Comparison of ENCODE assay signal across 8 cellular contexts in genomic region chr20:49541733-49542513, GRCh38. TPM values are rescaled to one million over a fixed set of nuclear protein-coding genes. Genes with fewer than 3 reads are reported as not detected.
DNase-seq lines count a peak whose midpoint lies in the region; ATAC-seq and TF ChIP-seq lines count a peak whose summit lies in the region.

No MANE protein-coding gene starts in this region.

- no peaks in the 10 kb centered on the region for H3K36me3 Mint-ChIP-seq in natural killer cell
- H3K36me3 Mint-ChIP-seq in stimulated activated naive CD8-positive, alpha-beta T cell treated with anti-CD3 and anti-CD28 coated beads, Interleukin-15, Interleukin-2, amounts not matched to agents 100 ng/mL and 50 ng/mL, for 24 hours (ENCODE audit: low read depth): peaks cover 15% of the 10 kb centered on the region

- no peaks in the 10 kb centered on the region for H3K27me3 ChIP-seq in NT2/D1 (ENCODE audit: insufficient read depth, insufficient read length)

- DNase-seq in COLO668 (lab: John Stamatoyannopoulos, UW; ENCODE audit: unreplicated experiment) (peak; percentile 83), HuH-7.5 (ENCODE audit: low spot score) (peak; percentile 77), NT2/D1 (ENCODE audit: low read depth, low spot score) (peak; percentile 86), natural killer cell (peak; percentile 47)
- peak; percentile 32 for DNase-seq in activated CD8-positive, alpha-beta memory T cell treated with anti-CD3 and anti-CD28 coated beads, Interleukin-2, amount 50 U/mL, for 24 hours (ENCODE audit: extremely low read depth)

- peak; percentile 73 for ATAC-seq in esophagus mucosa
- peak; percentile 55 to 79 (median 73) for ATAC-seq in natural killer cell
- no peak for ATAC-seq in HG03175 (IDR thresholded peaks at IDR 0.05; ENCODE audit: unreplicated experiment)

- H3K9ac ChIP-seq in NT2/D1 (ENCODE audit: insufficient read length, low read depth): no peak overlapping the region

- no peak overlapping the region for H3K4me3 Mint-ChIP-seq in natural killer cell
- peak overlapping the region; percentile 43 for H3K4me3 Mint-ChIP-seq in stimulated activated naive CD8-positive, alpha-beta T cell treated with anti-CD3 and anti-CD28 coated beads, Interleukin-15, Interleukin-2, amounts not matched to agents 100 ng/mL and 50 ng/mL, for 24 hours

- peaks cover 0 to 3% of the 10 kb centered on the region in 2 donors for H3K9me3 Mint-ChIP-seq in natural killer cell
- peaks cover 5% of the 10 kb centered on the region for H3K9me3 Mint-ChIP-seq in stimulated activated naive CD8-positive, alpha-beta T cell treated with anti-CD3 and anti-CD28 coated beads, Interleukin-15, Interleukin-2, amounts not matched to agents 100 ng/mL and 50 ng/mL, for 24 hours

- peaks cover 0 to 10% of the 10 kb centered on the region in 2 donors for H3K27me3 Mint-ChIP-seq in natural killer cell (ENCODE audit: low read depth in 2 of 2)
- peaks cover 17% of the 10 kb centered on the region for H3K27me3 Mint-ChIP-seq in stimulated activated naive CD8-positive, alpha-beta T cell treated with anti-CD3 and anti-CD28 coated beads, Interleukin-15, Interleukin-2, amounts not matched to agents 100 ng/mL and 50 ng/mL, for 24 hours

- peaks cover 0 to 10% of the 10 kb centered on the region in 2 donors for H3K4me1 Mint-ChIP-seq in natural killer cell
- H3K4me1 Mint-ChIP-seq in stimulated activated naive CD8-positive, alpha-beta T cell treated with anti-CD3 and anti-CD28 coated beads, Interleukin-15, Interleukin-2, amounts not matched to agents 100 ng/mL and 50 ng/mL, for 24 hours (ENCODE audit: low read depth): peaks cover 24% of the 10 kb centered on the region

- peaks cover 7% of the 10 kb centered on the region for H3K4me1 ChIP-seq in NT2/D1 (ENCODE audit: insufficient read depth, insufficient read length)

- peak; percentile 82 for TF ChIP-seq CTCF in natural killer cell (IDR thresholded peaks at IDR 0.05)

- H3K4me3 ChIP-seq in NT2/D1 (ENCODE audit: insufficient read length, low read depth): no peak overlapping the region

- H3K9me3 ChIP-seq in NT2/D1 (ENCODE audit: insufficient read depth, low read length): peaks cover 12% of the 10 kb centered on the region; the same call in 1 of the 2 replicates

- intact Hi-C loops in natural killer cell (cut with micrococcal nuclease): loop anchor here (1.0 kb wide), 2 partner anchors 67 to 386 kb away; no protein-coding TSS in a partner anchor

- no peak overlapping the region for H3K27ac Mint-ChIP-seq in natural killer cell
- peak overlapping the region; percentile 90 for H3K27ac Mint-ChIP-seq in stimulated activated naive CD8-positive, alpha-beta T cell treated with anti-CD3 and anti-CD28 coated beads, Interleukin-15, Interleukin-2, amounts not matched to agents 100 ng/mL and 50 ng/mL, for 24 hours

- peaks cover 58% of the 10 kb centered on the region for H3K36me3 ChIP-seq in NT2/D1 (ENCODE audit: insufficient read depth, insufficient read length, low read length)

RNA-seq across cellular contexts. Expression of gene PTGIS, which starts 26.0 kb away (rescaled TPM):
- 2.9 TPM for total RNA-seq in esophagus mucosa
- total RNA-seq in natural killer cell: not detected

RNA-seq across cellular contexts. Expression of gene KCNB1, which starts 59.5 kb away (rescaled TPM):
- total RNA-seq in esophagus mucosa: 0.52 TPM
- total RNA-seq in natural killer cell: under 1 TPM in 1 of 3 donors, not detected in 2; 0.09 TPM

Comparison
In these comparisons a context has a peak if more than half of its experiments do, and no peak if none do; other contexts are left out.
1. DNase-seq: peak in every context shown above with its lines; median percentile 86 in NT2/D1; 83 in COLO668; 77 in HuH-7.5; 47 in natural killer cell; 32 in activated CD8-positive, alpha-beta memory T cell treated with anti-CD3 and anti-CD28 coated beads, Interleukin-2, amount 50 U/mL, for 24 hours.